ENCODE assay signal across 26 cellular contexts in genomic region chr20:54619181-54619580, GRCh38.
DNase-seq lines count a peak whose midpoint lies in the region; TF ChIP-seq lines count a peak whose summit lies in the region.
"Had no signal": no experiment of that assay in that cellular context is flagged by ENCODE, and none has a peak within 500 bp of the region (broad histone marks: within the 10 kb centered on the region; RNA-seq: fewer than 3 reads in every experiment).

No MANE protein-coding gene starts in this region.

- no peak overlapping the region for H3K27ac ChIP-seq in left ventricle myocardium inferior (replicated peaks)
- H3K27ac ChIP-seq: SJSA1, transverse colon had no signal

- H3K27me3 ChIP-seq in left ventricle myocardium inferior (ENCODE audit: low read depth): no peaks in the 10 kb centered on the region
- H3K27me3 ChIP-seq: SJSA1, transverse colon had no signal

- H3K9me3 Mint-ChIP-seq in Calu3 (ENCODE audit: low read depth, unreplicated experiment): no peaks in the 10 kb centered on the region
- H3K9me3 Mint-ChIP-seq in progenitor cell of endocrine pancreas (ENCODE audit: low read depth): no peaks in the 10 kb centered on the region
- H3K9me3 Mint-ChIP-seq: activated T-helper 1 cell treated with anti-CD3 and anti-CD28 coated beads, Interleukin-12 subunit alpha, Interleukin-12 subunit beta, Interleukin-2, Interleukin-4 antibody, amounts not matched to agents 30 ng/mL and 10 ng/mL and 1 ng/mL, durations not matched to agents 14 hours and 24 hours and 36 hours had no signal

- H3K27me3 Mint-ChIP-seq in Calu3 (ENCODE audit: unreplicated experiment) (no peaks in the 10 kb centered on the region), progenitor cell of endocrine pancreas (no peaks in the 10 kb centered on the region)

- no peak overlapping the region for H3K27ac Mint-ChIP-seq in Calu3 (ENCODE audit: unreplicated experiment)
- peak overlapping the region; percentile 73 for H3K27ac Mint-ChIP-seq in progenitor cell of endocrine pancreas
- H3K27ac Mint-ChIP-seq: activated T-helper 1 cell treated with anti-CD3 and anti-CD28 coated beads, Interleukin-12 subunit alpha, Interleukin-12 subunit beta, Interleukin-2, Interleukin-4 antibody, amounts not matched to agents 30 ng/mL and 10 ng/mL and 1 ng/mL, durations not matched to agents 14 hours and 24 hours and 36 hours; naive B cell had no signal

- H3K4me1 ChIP-seq in left ventricle myocardium inferior: peaks cover 12% of the 10 kb centered on the region
- H3K4me1 ChIP-seq: SJSA1, transverse colon had no signal

- CTCF ChIA-PET in Calu3 (lab: Charles Lee): interaction anchor here (1.0 to 1.1 kb wide), 2 partner anchors 11 to 316 kb away, joined by 3 to 4 read pairs; no protein-coding TSS in a partner anchor

- H3K4me3 Mint-ChIP-seq in Calu3 (ENCODE audit: low read depth, unreplicated experiment) (no peak overlapping the region), progenitor cell of endocrine pancreas (ENCODE audit: low read depth) (no peak overlapping the region)
- H3K4me3 Mint-ChIP-seq: activated T-helper 1 cell treated with anti-CD3 and anti-CD28 coated beads, Interleukin-12 subunit alpha, Interleukin-12 subunit beta, Interleukin-2, Interleukin-4 antibody, amounts not matched to agents 30 ng/mL and 10 ng/mL and 1 ng/mL, durations not matched to agents 14 hours and 24 hours and 36 hours; naive B cell had no signal

- peaks cover 15% of the 10 kb centered on the region for H3K4me1 Mint-ChIP-seq in Calu3 (ENCODE audit: low read depth, unreplicated experiment)
- peaks cover 11% of the 10 kb centered on the region for H3K4me1 Mint-ChIP-seq in progenitor cell of endocrine pancreas (ENCODE audit: low read depth)
- H3K4me1 Mint-ChIP-seq: naive B cell had no signal

- peak; percentile 33 for DNase-seq in Calu3
- DNase-seq in astrocyte of the hippocampus (ENCODE audit: low read depth, low spot score): peak; percentile 3
- DNase-seq in left ventricle myocardium inferior: no peak
- no peak for DNase-seq in progenitor cell of endocrine pancreas (ENCODE audit: low spot score, unreplicated experiment)
- no peak for DNase-seq in kidney tubule cell (ENCODE audit: low spot score)
- no peak for DNase-seq in DMS 273 (lab: John Stamatoyannopoulos, UW; ENCODE audit: unreplicated experiment)
- no peak for DNase-seq in foreskin fibroblast
- DNase-seq in 8988T: no peak
- DNase-seq: activated CD4-positive, alpha-beta T cell treated with anti-CD3 and anti-CD28 coated beads, Interleukin-2, amount 50 U/mL, for 4 hours; activated CD4-positive, CD25-positive, alpha-beta regulatory T cell; activated naive CD4-positive, alpha-beta T cell treated with anti-CD3 and anti-CD28 coated beads, Interleukin-2, amount 50 U/mL, for 16 hours; central memory CD4-positive, alpha-beta T cell; DMS79 treated with DMSO at 0.1 percent for 48 hours; GF-D8; GOT3; IMR-90; mesenchymal stem cell; naive B cell; NCI-H1105; NCI-H2029; NCI-H2227 treated with DMSO at 0.1 percent for 48 hours; NCI-H69; T-helper 1 cell; transverse colon had no signal

- TF ChIP-seq CTCF in Calu3 (IDR thresholded peaks at IDR 0.05; ENCODE audit: unreplicated experiment) (no peak), left ventricle myocardium inferior (IDR thresholded peaks at IDR 0.05; ENCODE audit: borderline replicate concordance) (no peak), progenitor cell of endocrine pancreas (IDR thresholded peaks at IDR 0.05; ENCODE audit: unreplicated experiment) (no peak), foreskin fibroblast (IDR thresholded peaks at IDR 0.05; ENCODE audit: low read depth, low read length) (no peak)

- H3K9me3 ChIP-seq in left ventricle myocardium inferior (replicated peaks): no peaks in the 10 kb centered on the region
- H3K9me3 ChIP-seq: SJSA1, transverse colon had no signal

- intact Hi-C loops in Calu3 (cut with micrococcal nuclease; ENCODE audit: unreplicated experiment): no loop called here
- intact Hi-C loops in left ventricle myocardium inferior (cut with micrococcal nuclease): no loop called here

- H3K4me3 ChIP-seq in left ventricle myocardium inferior: peak overlapping the region; percentile 37
- H3K4me3 ChIP-seq in foreskin fibroblast (ENCODE audit: low read depth in 1 of 2, low read length in 2 of 2): no peak overlapping the region
- H3K4me3 ChIP-seq: SJSA1, transverse colon had no signal

- no peaks in the 10 kb centered on the region for H3K36me3 Mint-ChIP-seq in Calu3 (ENCODE audit: insufficient read depth, unreplicated experiment)
- no peaks in the 10 kb centered on the region for H3K36me3 Mint-ChIP-seq in progenitor cell of endocrine pancreas (ENCODE audit: insufficient read depth)
- H3K36me3 Mint-ChIP-seq: naive B cell had no signal

- BruUV-seq in Calu3 (replicated peaks; lab: Mats Ljungman, UMichigan): no TSS peak

- H3K36me3 ChIP-seq in left ventricle myocardium inferior: no peaks in the 10 kb centered on the region
- H3K36me3 ChIP-seq: SJSA1, transverse colon had no signal

Comparison
In these comparisons a context has a peak if more than half of its experiments do, and no peak if none do; other contexts are left out.
1. DNase-seq: peak in Calu3 (single experiment) and astrocyte of the hippocampus (single experiment); none in left ventricle myocardium inferior (single experiment), progenitor cell of endocrine pancreas (single experiment), kidney tubule cell (single experiment), DMS 273 (single experiment), foreskin fibroblast (0 of 2) and 8988T (single experiment).